26 cellular contexts compared by ENCODE assay signal in genomic region chr13:23544668-23545067, GRCh38.
"Had no signal": no experiment of that assay in that cellular context is flagged by ENCODE, and none has a peak within 500 bp of the region (broad histone marks: within the 10 kb centered on the region; RNA-seq: fewer than 3 reads in every experiment).

No MANE protein-coding gene starts in this region.

- H3K4me1 ChIP-seq: lower lobe of right lung, prostate gland, right atrium auricular region, tibial nerve, upper lobe of right lung, uterus had no signal

- DNase-seq: cortex of kidney; effector memory CD8-positive, alpha-beta T cell; erythroblast; hypothalamus; immature natural killer cell; islet precursor cell; kidney glomerular epithelial cell; left colon; left ventricle myocardium superior; lower lobe of right lung; natural killer cell; nucleus accumbens; sigmoid colon; spleen; stimulated activated CD4-positive, alpha-beta T cell treated with anti-CD3 and anti-CD28 coated beads, Interleukin-4, amount 100 ng/mL, for 4 hours; stimulated activated naive B cell treated with anti-CD40 and anti-IgM and Interleukin-4, amounts not matched to agents 10 μg/mL and 1 μg/mL and 100 μg/mL, for 72 hours; upper lobe of right lung; uterus had no signal

- ATAC-seq: effector memory CD8-positive, alpha-beta T cell; left colon; left ventricle myocardium superior; lower lobe of right lung; stimulated activated naive B cell treated with anti-CD40 and anti-IgM and Interleukin-4, amounts not matched to agents 10 μg/mL and 1 μg/mL and 100 μg/mL, for 72 hours; upper lobe of right lung had no signal

- H3K4me3 Mint-ChIP-seq: effector memory CD8-positive, alpha-beta T cell; immature natural killer cell; natural killer cell; neural crest cell; stimulated activated naive B cell treated with anti-CD40 and anti-IgM and Interleukin-4, amounts not matched to agents 10 μg/mL and 1 μg/mL and 100 μg/mL, for 72 hours; stimulated activated naive CD8-positive, alpha-beta T cell treated with anti-CD3 and anti-CD28 coated beads, Interleukin-15, Interleukin-2, amounts not matched to agents 100 ng/mL and 50 ng/mL, for 24 hours had no signal

- H3K4me1 Mint-ChIP-seq: immature natural killer cell, natural killer cell had no signal

- H3K36me3 ChIP-seq: lower lobe of right lung, prostate gland, right atrium auricular region, sigmoid colon, spleen, thoracic aorta, tibial nerve, upper lobe of right lung, uterus had no signal

- FAIRE-seq: endometrium, frontal cortex had no signal

- H3K27ac Mint-ChIP-seq: effector memory CD8-positive, alpha-beta T cell; immature natural killer cell; natural killer cell; stimulated activated naive B cell treated with anti-CD40 and anti-IgM and Interleukin-4, amounts not matched to agents 10 μg/mL and 1 μg/mL and 100 μg/mL, for 72 hours; stimulated activated naive CD8-positive, alpha-beta T cell treated with anti-CD3 and anti-CD28 coated beads, Interleukin-15, Interleukin-2, amounts not matched to agents 100 ng/mL and 50 ng/mL, for 24 hours had no signal

- H3K27me3 ChIP-seq: right atrium auricular region, sigmoid colon, tibial nerve, upper lobe of right lung, uterus had no signal

- H3K9me3 Mint-ChIP-seq: effector memory CD8-positive, alpha-beta T cell; natural killer cell; stimulated activated naive CD8-positive, alpha-beta T cell treated with anti-CD3 and anti-CD28 coated beads, Interleukin-15, Interleukin-2, amounts not matched to agents 100 ng/mL and 50 ng/mL, for 24 hours had no signal

- H3K27ac ChIP-seq: lower lobe of right lung, prostate gland, sigmoid colon, spleen, thoracic aorta, tibial nerve, upper lobe of right lung, uterus had no signal

- H3K36me3 Mint-ChIP-seq: immature natural killer cell; natural killer cell; stimulated activated naive B cell treated with anti-CD40 and anti-IgM and Interleukin-4, amounts not matched to agents 10 μg/mL and 1 μg/mL and 100 μg/mL, for 72 hours had no signal

- H3K4me3 ChIP-seq: lower lobe of right lung, prostate gland, right atrium auricular region, sigmoid colon, spleen, thoracic aorta, tibial nerve, upper lobe of right lung, uterus had no signal

- H3K9me3 ChIP-seq: lower lobe of right lung, prostate gland, right atrium auricular region, sigmoid colon, spleen, thoracic aorta, tibial nerve, upper lobe of right lung, uterus had no signal
